In genomic region chr1:197399691-197400521, GRCh38 we compare ENCODE assay signal across 8 cellular contexts.
DNase-seq lines count a peak whose midpoint lies in the region; ATAC-seq and TF ChIP-seq lines count a peak whose summit lies in the region.

No MANE protein-coding gene starts in this region.

- H3K9me3 ChIP-seq in liver (ENCODE audit: control insufficient read depth in 4 of 4, low read length in 3 of 4) (no peaks in the 10 kb centered on the region), vagina (no peaks in the 10 kb centered on the region)

- H3K4me1 ChIP-seq in liver (ENCODE audit: control insufficient read depth in 4 of 4, insufficient read depth in 4 of 4, low read length in 3 of 4) (no peaks in the 10 kb centered on the region), vagina (no peaks in the 10 kb centered on the region)

- peak; percentile 81 for ATAC-seq in GM19372 (IDR thresholded peaks at IDR 0.05; ENCODE audit: low read depth, unreplicated experiment)
- peak; percentile 73 for ATAC-seq in HG03439 (IDR thresholded peaks at IDR 0.05; ENCODE audit: unreplicated experiment)

- DNase-seq in Daoy (ENCODE audit: low read depth) (peak; percentile 40), NCI-H526 treated with DMSO at 0.1 percent for 48 hours (lab: John Stamatoyannopoulos, UW) (peak; percentile 6), amniotic epithelial cell (ENCODE audit: low read depth) (peak; percentile 57), vagina (ENCODE audit: extremely low spot score in 2 of 2) (no peak)
- no peak for DNase-seq in activated CD4-positive, CD25-positive, alpha-beta regulatory T cell treated with anti-CD3 and anti-CD28 coated beads, Interleukin-2, amount 50 U/mL, for 72 hours

- TF ChIP-seq RAD21 in liver (IDR thresholded peaks at IDR 0.05), result peak; percentile 74 to 79

- H3K27me3 ChIP-seq in liver (ENCODE audit: control insufficient read depth in 4 of 4, insufficient read depth in 4 of 4, low read length in 3 of 4), result peaks cover 0 to 9% (median 2%) of the 10 kb centered on the region in 4 donors
- H3K27me3 ChIP-seq in vagina, result no peaks in the 10 kb centered on the region

- TF ChIP-seq CTCF in liver (IDR thresholded peaks at IDR 0.05; ENCODE audit: low read depth, low read length, missing input control) (peak; percentile 45), vagina (IDR thresholded peaks at IDR 0.05) (no peak)

- H3K36me3 ChIP-seq in liver (ENCODE audit: control insufficient read depth in 4 of 4, insufficient read depth in 3 of 4, low read depth in 1 of 4, low read length in 3 of 4) (no peaks in the 10 kb centered on the region), vagina (no peaks in the 10 kb centered on the region)

- H3K27ac ChIP-seq in liver (ENCODE audit: low read depth in 1 of 2, low read length in 2 of 2) (no peak overlapping the region), vagina (no peak overlapping the region)

- WGBS in liver, result 8% methylated on average over 4 of the region's 4 CpGs

- H3K9ac ChIP-seq in liver (ENCODE audit: low read depth in 1 of 2, low read length in 2 of 2), result no peak overlapping the region

- intact Hi-C loops in vagina (cut with DNase I), result no loop called here

- H3K4me3 ChIP-seq in liver (ENCODE audit: low read depth in 1 of 3, low read length in 3 of 3), result no peak overlapping the region
- no peak overlapping the region for H3K4me3 ChIP-seq in vagina

- no peak for TF ChIP-seq POLR2A in vagina (IDR thresholded peaks at IDR 0.05)

TF ChIP-seq in liver, 16 proteins besides CTCF, POLR2A, EP300 and RAD21:
- no peak for TF ChIP-seq FOXA1 (IDR thresholded peaks at IDR 0.05)
- no peak for TF ChIP-seq SP1 (IDR thresholded peaks at IDR 0.05)
- no peak for TF ChIP-seq TAF1 (conservative IDR thresholded peaks at IDR 0.05)
- no peak for TF ChIP-seq RXRA (IDR thresholded peaks at IDR 0.05)
- no peak for TF ChIP-seq NR2F2 (IDR thresholded peaks at IDR 0.05)
- TF ChIP-seq HNF4G (IDR thresholded peaks at IDR 0.05), result no peak
- no peak for TF ChIP-seq HNF4A (conservative IDR thresholded peaks at IDR 0.05)
- TF ChIP-seq ZBTB33 (IDR thresholded peaks at IDR 0.05), result no peak
- no peak for TF ChIP-seq YY1 (IDR thresholded peaks at IDR 0.05)
- TF ChIP-seq, protein P1, sequence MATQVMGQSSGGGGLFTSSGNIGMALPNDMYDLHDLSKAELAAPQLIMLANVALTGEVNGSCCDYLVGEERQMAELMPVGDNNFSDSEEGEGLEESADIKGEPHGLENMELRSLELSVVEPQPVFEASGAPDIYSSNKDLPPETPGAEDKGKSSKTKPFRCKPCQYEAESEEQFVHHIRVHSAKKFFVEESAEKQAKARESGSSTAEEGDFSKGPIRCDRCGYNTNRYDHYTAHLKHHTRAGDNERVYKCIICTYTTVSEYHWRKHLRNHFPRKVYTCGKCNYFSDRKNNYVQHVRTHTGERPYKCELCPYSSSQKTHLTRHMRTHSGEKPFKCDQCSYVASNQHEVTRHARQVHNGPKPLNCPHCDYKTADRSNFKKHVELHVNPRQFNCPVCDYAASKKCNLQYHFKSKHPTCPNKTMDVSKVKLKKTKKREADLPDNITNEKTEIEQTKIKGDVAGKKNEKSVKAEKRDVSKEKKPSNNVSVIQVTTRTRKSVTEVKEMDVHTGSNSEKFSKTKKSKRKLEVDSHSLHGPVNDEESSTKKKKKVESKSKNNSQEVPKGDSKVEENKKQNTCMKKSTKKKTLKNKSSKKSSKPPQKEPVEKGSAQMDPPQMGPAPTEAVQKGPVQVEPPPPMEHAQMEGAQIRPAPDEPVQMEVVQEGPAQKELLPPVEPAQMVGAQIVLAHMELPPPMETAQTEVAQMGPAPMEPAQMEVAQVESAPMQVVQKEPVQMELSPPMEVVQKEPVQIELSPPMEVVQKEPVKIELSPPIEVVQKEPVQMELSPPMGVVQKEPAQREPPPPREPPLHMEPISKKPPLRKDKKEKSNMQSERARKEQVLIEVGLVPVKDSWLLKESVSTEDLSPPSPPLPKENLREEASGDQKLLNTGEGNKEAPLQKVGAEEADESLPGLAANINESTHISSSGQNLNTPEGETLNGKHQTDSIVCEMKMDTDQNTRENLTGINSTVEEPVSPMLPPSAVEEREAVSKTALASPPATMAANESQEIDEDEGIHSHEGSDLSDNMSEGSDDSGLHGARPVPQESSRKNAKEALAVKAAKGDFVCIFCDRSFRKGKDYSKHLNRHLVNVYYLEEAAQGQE (IDR thresholded peaks at IDR 0.05), result no peak
- no peak for TF ChIP-seq JUND (IDR thresholded peaks at IDR 0.05)
- no peak for TF ChIP-seq FOXA2 (IDR thresholded peaks at IDR 0.05)
- no peak for TF ChIP-seq EGR1 (IDR thresholded peaks at IDR 0.05; ENCODE audit: low read depth in 2 of 2)
- no peak for TF ChIP-seq GABPA (IDR thresholded peaks at IDR 0.05 in 1 of 2, conservative IDR thresholded peaks at IDR 0.05 in 1 of 2)
TF ChIP-seq in liver: peak in this region for 0.

Comparison
In these comparisons a context has a peak if more than half of its experiments do, and no peak if none do; other contexts are left out.
1. DNase-seq: peak in Daoy (single experiment), NCI-H526 treated with DMSO at 0.1 percent for 48 hours (single experiment) and amniotic epithelial cell (single experiment); none in vagina (0 of 2) and activated CD4-positive, CD25-positive, alpha-beta regulatory T cell treated with anti-CD3 and anti-CD28 coated beads, Interleukin-2, amount 50 U/mL, for 72 hours (single experiment).